8 cellular contexts compared by ENCODE assay signal in the genomic region with DNA sequence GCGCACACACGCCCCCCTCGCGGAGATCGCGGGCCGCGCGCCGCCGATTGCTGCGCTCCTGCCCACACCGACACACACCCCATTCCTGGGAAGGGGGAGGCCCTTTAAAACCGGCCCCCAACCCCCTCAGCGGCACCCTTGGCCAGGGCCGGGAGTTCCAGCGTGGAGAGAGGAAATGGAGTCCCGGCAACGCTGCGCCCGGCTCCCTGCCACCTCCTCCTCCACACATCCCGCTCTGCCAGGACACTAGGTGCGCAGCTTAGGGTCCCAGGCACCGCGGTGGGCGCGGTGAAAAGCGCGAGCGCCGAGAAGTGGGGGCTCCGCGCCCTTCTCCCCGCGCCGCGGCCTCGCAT. TPM values are rescaled to one million over a fixed set of nuclear protein-coding genes. Genes with fewer than 3 reads are reported as not detected.
A peak's percentile ranks its signal among the peaks of the same experiment; 100 is the strongest.
DNase-seq lines count a peak whose midpoint lies in the region; ATAC-seq, FAIRE-seq and TF ChIP-seq lines count a peak whose summit lies in the region.

No MANE protein-coding gene starts in this region.

- H3K9me3 ChIP-seq in BE2C (no peaks in the 10 kb centered on the region), astrocyte (ENCODE audit: insufficient read depth, low read depth, low read length) (no peaks in the 10 kb centered on the region), left lung (no peaks in the 10 kb centered on the region), thoracic aorta (no peaks in the 10 kb centered on the region)

- H3K4me1 ChIP-seq in BE2C (peaks cover 25% of the 10 kb centered on the region), astrocyte (ENCODE audit: insufficient read depth, low read length) (peaks cover 29% of the 10 kb centered on the region), left lung (peaks cover 29 to 46% of the 10 kb centered on the region in 2 donors), thoracic aorta (ENCODE audit: control insufficient read depth in 1 of 2, low read depth in 2 of 2) (peaks cover 29 to 42% of the 10 kb centered on the region in 2 donors)

- peaks cover 2% of the 10 kb centered on the region for H3K36me3 Mint-ChIP-seq in astrocyte (ENCODE audit: low read depth, unreplicated experiment)

- peak overlapping the region; percentile 82 for H3K27ac ChIP-seq in astrocyte (ENCODE audit: low read depth, low read length)
- peak overlapping the region; percentile 84 to 97 for H3K27ac ChIP-seq in left lung
- H3K27ac ChIP-seq in thoracic aorta = peak overlapping the region; percentile 98 to 99

- peak overlapping the region; percentile 96 for H3K4me2 ChIP-seq in astrocyte (ENCODE audit: low read length)

- peak overlapping the region; percentile 76 for H2AFZ ChIP-seq in astrocyte (ENCODE audit: low read depth, low read length)

- H3K36me3 ChIP-seq in BE2C (no peaks in the 10 kb centered on the region), astrocyte (ENCODE audit: insufficient read depth, low read length) (no peaks in the 10 kb centered on the region), left lung (no peaks in the 10 kb centered on the region), thoracic aorta (no peaks in the 10 kb centered on the region)

- H3K27me3 ChIP-seq in BE2C = no peaks in the 10 kb centered on the region
- H3K27me3 ChIP-seq in astrocyte (ENCODE audit: insufficient read depth, low read length) = no peaks in the 10 kb centered on the region
- no peaks in the 10 kb centered on the region for H3K27me3 ChIP-seq in left lung
- no peaks in the 10 kb centered on the region for H3K27me3 ChIP-seq in thoracic aorta (replicated peaks; ENCODE audit: insufficient read depth)

- TF ChIP-seq CTCF in BE2C (IDR thresholded peaks at IDR 0.05; ENCODE audit: low read depth, low read length) (no peak), astrocyte (IDR thresholded peaks at IDR 0.05; ENCODE audit: insufficient read depth, low read depth, low read length) (no peak), left lung (IDR thresholded peaks at IDR 0.05) (no peak), thoracic aorta (IDR thresholded peaks at IDR 0.05) (no peak)

- peak overlapping the region; percentile 92 for H3K4me3 Mint-ChIP-seq in astrocyte (ENCODE audit: unreplicated experiment)

- no peak for FAIRE-seq in astrocyte (lab: Jason Lieb, UNC)

- H3K9me3 Mint-ChIP-seq in astrocyte (ENCODE audit: unreplicated experiment) = no peaks in the 10 kb centered on the region

- peaks cover 4% of the 10 kb centered on the region for H3K27me3 Mint-ChIP-seq in astrocyte (ENCODE audit: low read depth, unreplicated experiment)

- H3K79me2 ChIP-seq in astrocyte (ENCODE audit: insufficient read depth, low read length) = peaks cover 41% of the 10 kb centered on the region

- ATAC-seq in GM19324 (IDR thresholded peaks at IDR 0.05; ENCODE audit: low FRiP score, unreplicated experiment) (peak; percentile 18), HG03342 (IDR thresholded peaks at IDR 0.05; ENCODE audit: unreplicated experiment) (peak; percentile 20), left lung (peak; percentile 13), thoracic aorta (ENCODE audit: insufficient number of reproducible peaks, low FRiP score, low read depth) (no peak)

- DNase-seq in BE2C (no peak), astrocyte (ENCODE audit: low read depth) (no peak), left lung (peak in 1 of 2 donors; percentile 87), thoracic aorta (ENCODE audit: low spot score) (no peak), OCI-M2 (lab: John Stamatoyannopoulos, UW; ENCODE audit: unreplicated experiment) (no peak), mesenteric fat pad (ENCODE audit: low spot score) (no peak)

- intact Hi-C loops in left lung (cut with DNase I) = no loop called here

- H3K4me1 Mint-ChIP-seq in astrocyte (ENCODE audit: low read depth, unreplicated experiment) = peaks cover 13% of the 10 kb centered on the region

- H3K9ac ChIP-seq in astrocyte (ENCODE audit: low read length) = peak overlapping the region; percentile 94

- H3K4me3 ChIP-seq in BE2C (ENCODE audit: low read depth, low read length) (peak overlapping the region; percentile 96), astrocyte (ENCODE audit: insufficient read depth, low read depth, low read length) (peak overlapping the region; percentile 78), left lung (peak overlapping the region; percentile 97 to 100), thoracic aorta (peak overlapping the region; percentile 96)

- H3K27ac Mint-ChIP-seq in astrocyte (ENCODE audit: unreplicated experiment) = peak overlapping the region; percentile 41

- H4K20me1 ChIP-seq in astrocyte (ENCODE audit: insufficient read depth, low read length) = peaks cover 14% of the 10 kb centered on the region

RNA-seq across cellular contexts. Expression of a gene that starts 0.4 kb away (rescaled TPM):
- polyA plus RNA-seq in BE2C (2012; ENCODE audit: insufficient read depth, insufficient read length, low read depth) = 63.5 TPM
- total RNA-seq in astrocyte = 13.0 and 15.8 TPM in 2 replicates
- total RNA-seq in left lung = 10 to 100 TPM; 30.2 to 48.6 TPM
- total RNA-seq in thoracic aorta = 100 to 1,000 TPM in 1 of 2 donors, 10 to 100 TPM in 1; 73.8 to 134 TPM
- 207 TPM for total RNA-seq in mesenteric fat pad

RNA-seq across cellular contexts. Expression of a gene that starts 49.7 kb away (rescaled TPM):
- not detected for polyA plus RNA-seq in BE2C (2012; ENCODE audit: insufficient read depth, insufficient read length, low read depth)
- total RNA-seq in astrocyte (not detected in 2 replicates), left lung (not detected), thoracic aorta (not detected), mesenteric fat pad (0.61 TPM)
